1 cellular context compared by ENCODE assay signal in the genomic region with DNA sequence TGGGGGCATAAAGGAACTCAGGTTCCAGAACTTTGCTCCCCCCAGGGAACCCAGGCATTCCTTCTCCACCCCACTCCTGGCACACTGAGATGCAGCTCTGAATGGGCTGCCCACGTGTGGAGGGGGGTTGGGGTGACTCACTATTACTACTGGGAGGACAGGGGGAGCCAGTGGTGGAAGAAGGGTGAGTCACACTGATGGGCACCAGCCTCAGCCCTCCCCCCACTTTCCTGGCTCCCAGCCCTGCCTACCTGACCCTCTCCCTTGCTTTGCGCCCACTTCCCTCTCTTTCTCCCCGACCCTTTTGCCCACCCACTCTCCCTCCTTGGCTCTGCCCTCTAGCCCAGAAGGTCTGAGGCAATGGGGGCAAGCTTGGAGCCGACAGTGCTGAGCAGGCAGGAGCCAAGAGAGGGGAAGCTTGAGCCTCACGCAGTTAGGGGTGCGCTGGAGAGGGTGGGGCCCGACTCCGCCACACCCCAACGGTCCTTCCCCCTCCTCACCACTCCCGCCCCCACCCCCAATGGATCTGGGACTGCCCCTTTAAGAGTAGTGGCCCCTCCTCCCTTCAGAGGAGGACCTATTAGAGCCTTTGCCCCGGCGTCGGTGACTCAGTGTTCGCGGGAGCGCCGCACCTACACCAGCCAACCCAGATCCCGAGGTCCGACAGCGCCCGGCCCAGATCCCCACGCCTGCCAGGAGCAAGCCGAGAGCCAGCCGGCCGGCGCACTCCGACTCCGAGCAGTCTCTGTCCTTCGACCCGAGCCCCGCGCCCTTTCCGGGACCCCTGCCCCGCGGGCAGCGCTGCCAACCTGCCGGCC.
A peak's percentile ranks its signal among the peaks of the same experiment; 100 is the strongest.
TF ChIP-seq lines count a peak whose summit lies in the region.

A gene (plus strand): TSS at position 611 of the 818 bp plus-strand sequence. CDS start 208 bp downstream, outside the sequence.

TF ChIP-seq in HepG2, 621 proteins besides CTCF, POLR2A, EP300 and RAD21 (continued from another document and continues in another):
- TF ChIP-seq, protein P1, sequence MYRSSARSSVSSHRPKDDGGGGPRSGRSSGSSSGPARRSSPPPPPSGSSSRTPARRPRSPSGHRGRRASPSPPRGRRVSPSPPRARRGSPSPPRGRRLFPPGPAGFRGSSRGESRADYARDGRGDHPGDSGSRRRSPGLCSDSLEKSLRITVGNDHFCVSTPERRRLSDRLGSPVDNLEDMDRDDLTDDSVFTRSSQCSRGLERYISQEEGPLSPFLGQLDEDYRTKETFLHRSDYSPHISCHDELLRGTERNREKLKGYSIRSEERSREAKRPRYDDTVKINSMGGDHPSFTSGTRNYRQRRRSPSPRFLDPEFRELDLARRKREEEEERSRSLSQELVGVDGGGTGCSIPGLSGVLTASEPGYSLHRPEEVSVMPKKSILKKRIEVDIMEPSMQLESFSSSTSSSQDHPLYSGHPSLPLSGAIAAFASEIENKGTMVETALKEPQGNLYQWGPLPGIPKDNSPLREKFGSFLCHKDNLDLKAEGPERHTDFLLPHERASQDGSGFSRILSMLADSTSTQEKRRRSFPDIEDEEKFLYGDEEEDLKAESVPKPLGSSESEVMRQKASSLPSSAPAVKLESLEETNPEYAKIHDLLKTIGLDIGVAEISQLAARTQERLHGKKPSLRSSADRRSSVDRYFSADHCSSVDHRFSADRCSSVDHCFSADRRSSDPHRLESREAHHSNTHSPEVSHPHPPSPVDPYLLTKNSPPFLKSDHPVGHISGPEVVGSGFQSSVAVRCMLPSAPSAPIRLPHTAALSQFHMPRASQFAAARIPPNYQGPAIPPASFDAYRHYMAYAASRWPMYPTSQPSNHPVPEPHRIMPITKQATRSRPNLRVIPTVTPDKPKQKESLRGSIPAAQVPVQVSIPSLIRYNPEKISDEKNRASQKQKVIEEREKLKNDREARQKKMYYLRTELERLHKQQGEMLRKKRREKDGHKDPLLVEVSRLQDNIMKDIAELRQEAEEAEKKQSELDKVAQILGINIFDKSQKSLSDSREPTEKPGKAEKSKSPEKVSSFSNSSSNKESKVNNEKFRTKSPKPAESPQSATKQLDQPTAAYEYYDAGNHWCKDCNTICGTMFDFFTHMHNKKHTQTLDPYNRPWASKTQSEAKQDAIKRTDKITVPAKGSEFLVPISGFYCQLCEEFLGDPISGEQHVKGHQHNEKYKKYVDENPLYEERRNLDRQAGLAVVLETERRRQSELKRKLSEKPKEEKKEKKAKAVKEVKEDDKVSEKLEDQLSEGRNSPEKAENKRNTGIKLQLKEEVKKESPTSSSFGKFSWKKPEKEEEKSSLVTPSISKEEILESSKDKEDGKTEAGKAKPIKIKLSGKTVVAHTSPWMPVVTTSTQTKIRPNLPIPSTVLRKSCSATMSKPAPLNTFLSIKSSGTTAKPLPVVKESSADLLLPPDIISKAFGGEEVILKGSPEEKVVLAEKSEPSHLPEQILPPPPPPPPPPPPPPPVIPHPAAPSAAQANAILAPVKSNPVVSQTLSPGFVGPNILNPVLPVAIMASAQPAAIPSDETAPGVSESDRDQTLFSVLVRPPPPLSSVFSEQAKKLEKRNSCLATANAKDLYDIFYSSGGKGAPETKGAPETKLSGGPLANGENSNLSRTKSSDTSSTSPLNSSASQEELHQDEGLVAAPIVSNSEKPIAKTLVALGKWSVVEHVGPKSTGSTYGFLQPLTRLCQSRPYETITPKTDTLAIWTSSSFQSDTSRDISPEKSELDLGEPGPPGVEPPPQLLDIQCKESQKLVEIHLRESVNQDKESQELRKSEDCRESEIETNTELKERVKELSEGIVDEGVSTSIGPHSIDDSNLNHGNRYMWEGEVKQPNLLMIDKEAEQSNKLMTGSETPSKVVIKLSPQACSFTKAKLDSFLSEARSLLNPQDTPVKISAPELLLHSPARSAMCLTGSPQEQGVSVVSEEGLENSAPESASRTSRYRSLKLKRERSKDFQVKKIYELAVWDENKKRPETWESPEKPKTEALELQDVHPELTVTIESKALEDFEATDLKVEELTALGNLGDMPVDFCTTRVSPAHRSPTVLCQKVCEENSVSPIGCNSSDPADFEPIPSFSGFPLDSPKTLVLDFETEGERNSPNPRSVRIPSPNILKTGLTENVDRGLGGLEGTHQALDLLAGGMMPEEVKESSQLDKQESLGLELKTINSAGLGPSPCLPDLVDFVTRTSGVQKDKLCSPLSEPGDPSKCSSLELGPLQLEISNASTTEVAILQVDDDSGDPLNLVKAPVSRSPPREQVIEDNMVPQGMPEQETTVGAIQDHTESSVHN (CRISPR knock-in tag; IDR thresholded peaks at IDR 0.05), result no peak
- TF ChIP-seq, protein P2, sequence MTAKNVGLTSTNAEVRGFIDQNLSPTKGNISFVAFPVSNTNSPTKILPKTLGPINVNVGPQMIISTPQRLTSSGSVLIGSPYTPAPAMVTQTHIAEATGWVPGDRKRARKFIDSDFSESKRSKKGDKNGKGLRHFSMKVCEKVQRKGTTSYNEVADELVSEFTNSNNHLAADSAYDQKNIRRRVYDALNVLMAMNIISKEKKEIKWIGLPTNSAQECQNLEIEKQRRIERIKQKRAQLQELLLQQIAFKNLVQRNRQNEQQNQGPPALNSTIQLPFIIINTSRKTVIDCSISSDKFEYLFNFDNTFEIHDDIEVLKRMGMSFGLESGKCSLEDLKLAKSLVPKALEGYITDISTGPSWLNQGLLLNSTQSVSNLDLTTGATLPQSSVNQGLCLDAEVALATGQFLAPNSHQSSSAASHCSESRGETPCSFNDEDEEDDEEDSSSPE (CRISPR knock-in tag; IDR thresholded peaks at IDR 0.05), result peak; percentile 51; the same call in 1 of the 2 replicates
- TF ChIP-seq TAF15 (IDR thresholded peaks at IDR 0.05; ENCODE audit: low read depth, low read length, poor library complexity, severe bottlenecking) (no peak), STAT5B (CRISPR knock-in tag; IDR thresholded peaks at IDR 0.05) (no peak), CCAR2 (optimal IDR thresholded peaks at IDR 0.05; ENCODE audit: low read depth, low read length) (no peak), NR1H2 (CRISPR knock-in tag; IDR thresholded peaks at IDR 0.05; ENCODE audit: borderline replicate concordance, low read depth) (no peak), ZNF720 (CRISPR knock-in tag; IDR thresholded peaks at IDR 0.05) (no peak), SOX5 (CRISPR knock-in tag; IDR thresholded peaks at IDR 0.05; ENCODE audit: borderline replicate concordance) (no peak; the same call in 1 of the 2 replicates), SAP130 (CRISPR knock-in tag; IDR thresholded peaks at IDR 0.05; ENCODE audit: low read depth) (peak; percentile 81), ZNF724P (CRISPR knock-in tag; IDR thresholded peaks at IDR 0.05; ENCODE audit: borderline replicate concordance) (no peak), ETV6 (CRISPR knock-in tag; conservative IDR thresholded peaks at IDR 0.05) (0 out of 2 replicates have a peak, but pooled peaks have one; percentile 33), ZNF10 (CRISPR knock-in tag; IDR thresholded peaks at IDR 0.05; ENCODE audit: borderline replicate concordance, low read depth) (no peak), ZNF747 (CRISPR knock-in tag; IDR thresholded peaks at IDR 0.05; ENCODE audit: borderline replicate concordance) (peak; percentile 57; the same call in 1 of the 2 replicates), ZNF101 (CRISPR knock-in tag; IDR thresholded peaks at IDR 0.05; ENCODE audit: borderline replicate concordance, low read depth) (no peak), ZNF746 (CRISPR knock-in tag; IDR thresholded peaks at IDR 0.05) (peak; percentile 45; the same call in 1 of the 2 replicates), ZNF430 (CRISPR knock-in tag; IDR thresholded peaks at IDR 0.05) (no peak), ZBTB3 (CRISPR knock-in tag; IDR thresholded peaks at IDR 0.05; ENCODE audit: borderline replicate concordance, low read depth) (no peak)
- TF ChIP-seq, protein P3, sequence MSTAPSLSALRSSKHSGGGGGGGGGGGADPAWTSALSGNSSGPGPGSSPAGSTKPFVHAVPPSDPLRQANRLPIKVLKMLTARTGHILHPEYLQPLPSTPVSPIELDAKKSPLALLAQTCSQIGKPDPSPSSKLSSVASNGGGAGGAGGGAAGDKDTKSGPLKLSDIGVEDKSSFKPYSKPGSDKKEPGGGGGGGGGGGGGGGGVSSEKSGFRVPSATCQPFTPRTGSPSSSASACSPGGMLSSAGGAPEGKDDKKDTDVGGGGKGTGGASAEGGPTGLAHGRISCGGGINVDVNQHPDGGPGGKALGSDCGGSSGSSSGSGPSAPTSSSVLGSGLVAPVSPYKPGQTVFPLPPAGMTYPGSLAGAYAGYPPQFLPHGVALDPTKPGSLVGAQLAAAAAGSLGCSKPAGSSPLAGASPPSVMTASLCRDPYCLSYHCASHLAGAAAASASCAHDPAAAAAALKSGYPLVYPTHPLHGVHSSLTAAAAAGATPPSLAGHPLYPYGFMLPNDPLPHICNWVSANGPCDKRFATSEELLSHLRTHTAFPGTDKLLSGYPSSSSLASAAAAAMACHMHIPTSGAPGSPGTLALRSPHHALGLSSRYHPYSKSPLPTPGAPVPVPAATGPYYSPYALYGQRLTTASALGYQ (CRISPR knock-in tag; IDR thresholded peaks at IDR 0.05), result no peak
- TF ChIP-seq, protein P4, sequence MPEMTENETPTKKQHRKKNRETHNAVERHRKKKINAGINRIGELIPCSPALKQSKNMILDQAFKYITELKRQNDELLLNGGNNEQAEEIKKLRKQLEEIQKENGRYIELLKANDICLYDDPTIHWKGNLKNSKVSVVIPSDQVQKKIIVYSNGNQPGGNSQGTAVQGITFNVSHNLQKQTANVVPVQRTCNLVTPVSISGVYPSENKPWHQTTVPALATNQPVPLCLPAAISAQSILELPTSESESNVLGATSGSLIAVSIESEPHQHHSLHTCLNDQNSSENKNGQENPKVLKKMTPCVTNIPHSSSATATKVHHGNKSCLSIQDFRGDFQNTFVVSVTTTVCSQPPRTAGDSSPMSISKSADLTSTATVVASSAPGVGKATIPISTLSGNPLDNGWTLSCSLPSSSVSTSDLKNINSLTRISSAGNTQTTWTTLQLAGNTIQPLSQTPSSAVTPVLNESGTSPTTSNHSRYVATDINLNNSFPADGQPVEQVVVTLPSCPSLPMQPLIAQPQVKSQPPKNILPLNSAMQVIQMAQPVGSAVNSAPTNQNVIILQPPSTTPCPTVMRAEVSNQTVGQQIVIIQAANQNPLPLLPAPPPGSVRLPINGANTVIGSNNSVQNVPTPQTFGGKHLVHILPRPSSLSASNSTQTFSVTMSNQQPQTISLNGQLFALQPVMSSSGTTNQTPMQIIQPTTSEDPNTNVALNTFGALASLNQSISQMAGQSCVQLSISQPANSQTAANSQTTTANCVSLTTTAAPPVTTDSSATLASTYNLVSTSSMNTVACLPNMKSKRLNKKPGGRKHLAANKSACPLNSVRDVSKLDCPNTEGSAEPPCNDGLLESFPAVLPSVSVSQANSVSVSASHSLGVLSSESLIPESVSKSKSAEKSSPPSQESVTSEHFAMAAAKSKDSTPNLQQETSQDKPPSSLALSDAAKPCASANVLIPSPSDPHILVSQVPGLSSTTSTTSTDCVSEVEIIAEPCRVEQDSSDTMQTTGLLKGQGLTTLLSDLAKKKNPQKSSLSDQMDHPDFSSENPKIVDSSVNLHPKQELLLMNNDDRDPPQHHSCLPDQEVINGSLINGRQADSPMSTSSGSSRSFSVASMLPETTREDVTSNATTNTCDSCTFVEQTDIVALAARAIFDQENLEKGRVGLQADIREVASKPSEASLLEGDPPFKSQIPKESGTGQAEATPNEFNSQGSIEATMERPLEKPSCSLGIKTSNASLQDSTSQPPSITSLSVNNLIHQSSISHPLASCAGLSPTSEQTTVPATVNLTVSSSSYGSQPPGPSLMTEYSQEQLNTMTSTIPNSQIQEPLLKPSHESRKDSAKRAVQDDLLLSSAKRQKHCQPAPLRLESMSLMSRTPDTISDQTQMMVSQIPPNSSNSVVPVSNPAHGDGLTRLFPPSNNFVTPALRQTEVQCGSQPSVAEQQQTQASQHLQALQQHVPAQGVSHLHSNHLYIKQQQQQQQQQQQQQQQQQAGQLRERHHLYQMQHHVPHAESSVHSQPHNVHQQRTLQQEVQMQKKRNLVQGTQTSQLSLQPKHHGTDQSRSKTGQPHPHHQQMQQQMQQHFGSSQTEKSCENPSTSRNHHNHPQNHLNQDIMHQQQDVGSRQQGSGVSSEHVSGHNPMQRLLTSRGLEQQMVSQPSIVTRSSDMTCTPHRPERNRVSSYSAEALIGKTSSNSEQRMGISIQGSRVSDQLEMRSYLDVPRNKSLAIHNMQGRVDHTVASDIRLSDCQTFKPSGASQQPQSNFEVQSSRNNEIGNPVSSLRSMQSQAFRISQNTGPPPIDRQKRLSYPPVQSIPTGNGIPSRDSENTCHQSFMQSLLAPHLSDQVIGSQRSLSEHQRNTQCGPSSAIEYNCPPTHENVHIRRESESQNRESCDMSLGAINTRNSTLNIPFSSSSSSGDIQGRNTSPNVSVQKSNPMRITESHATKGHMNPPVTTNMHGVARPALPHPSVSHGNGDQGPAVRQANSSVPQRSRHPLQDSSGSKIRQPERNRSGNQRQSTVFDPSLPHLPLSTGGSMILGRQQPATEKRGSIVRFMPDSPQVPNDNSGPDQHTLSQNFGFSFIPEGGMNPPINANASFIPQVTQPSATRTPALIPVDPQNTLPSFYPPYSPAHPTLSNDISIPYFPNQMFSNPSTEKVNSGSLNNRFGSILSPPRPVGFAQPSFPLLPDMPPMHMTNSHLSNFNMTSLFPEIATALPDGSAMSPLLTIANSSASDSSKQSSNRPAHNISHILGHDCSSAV (CRISPR knock-in tag; IDR thresholded peaks at IDR 0.05; ENCODE audit: borderline replicate concordance), result no peak
- TF ChIP-seq, protein P5, sequence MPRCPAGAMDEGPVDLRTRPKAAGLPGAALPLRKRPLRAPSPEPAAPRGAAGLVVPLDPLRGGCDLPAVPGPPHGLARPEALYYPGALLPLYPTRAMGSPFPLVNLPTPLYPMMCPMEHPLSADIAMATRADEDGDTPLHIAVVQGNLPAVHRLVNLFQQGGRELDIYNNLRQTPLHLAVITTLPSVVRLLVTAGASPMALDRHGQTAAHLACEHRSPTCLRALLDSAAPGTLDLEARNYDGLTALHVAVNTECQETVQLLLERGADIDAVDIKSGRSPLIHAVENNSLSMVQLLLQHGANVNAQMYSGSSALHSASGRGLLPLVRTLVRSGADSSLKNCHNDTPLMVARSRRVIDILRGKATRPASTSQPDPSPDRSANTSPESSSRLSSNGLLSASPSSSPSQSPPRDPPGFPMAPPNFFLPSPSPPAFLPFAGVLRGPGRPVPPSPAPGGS (CRISPR knock-in tag; IDR thresholded peaks at IDR 0.05), result 0 out of 2 replicates have a peak, but pooled peaks have one; percentile 79
- TF ChIP-seq, protein P6, sequence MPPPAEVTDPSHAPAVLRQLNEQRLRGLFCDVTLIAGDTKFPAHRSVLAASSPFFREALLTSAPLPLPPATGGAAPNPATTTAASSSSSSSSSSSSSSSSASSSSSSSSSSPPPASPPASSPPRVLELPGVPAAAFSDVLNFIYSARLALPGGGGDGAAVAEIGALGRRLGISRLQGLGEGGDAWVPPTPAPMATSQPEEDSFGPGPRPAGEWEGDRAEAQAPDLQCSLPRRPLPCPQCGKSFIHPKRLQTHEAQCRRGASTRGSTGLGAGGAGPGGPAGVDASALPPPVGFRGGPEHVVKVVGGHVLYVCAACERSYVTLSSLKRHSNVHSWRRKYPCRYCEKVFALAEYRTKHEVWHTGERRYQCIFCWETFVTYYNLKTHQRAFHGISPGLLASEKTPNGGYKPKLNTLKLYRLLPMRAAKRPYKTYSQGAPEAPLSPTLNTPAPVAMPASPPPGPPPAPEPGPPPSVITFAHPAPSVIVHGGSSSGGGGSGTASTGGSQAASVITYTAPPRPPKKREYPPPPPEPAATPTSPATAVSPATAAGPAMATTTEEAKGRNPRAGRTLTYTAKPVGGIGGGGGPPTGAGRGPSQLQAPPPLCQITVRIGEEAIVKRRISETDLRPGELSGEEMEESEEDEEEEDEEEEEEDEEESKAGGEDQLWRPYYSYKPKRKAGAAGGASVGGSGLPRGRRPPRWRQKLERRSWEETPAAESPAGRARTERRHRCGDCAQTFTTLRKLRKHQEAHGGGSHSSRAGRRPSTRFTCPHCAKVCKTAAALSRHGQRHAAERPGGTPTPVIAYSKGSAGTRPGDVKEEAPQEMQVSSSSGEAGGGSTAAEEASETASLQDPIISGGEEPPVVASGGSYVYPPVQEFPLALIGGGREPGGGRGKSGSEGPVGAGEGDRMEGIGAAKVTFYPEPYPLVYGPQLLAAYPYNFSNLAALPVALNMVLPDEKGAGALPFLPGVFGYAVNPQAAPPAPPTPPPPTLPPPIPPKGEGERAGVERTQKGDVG (CRISPR knock-in tag; IDR thresholded peaks at IDR 0.05; ENCODE audit: borderline replicate concordance), result no peak
